In the genomic region with DNA sequence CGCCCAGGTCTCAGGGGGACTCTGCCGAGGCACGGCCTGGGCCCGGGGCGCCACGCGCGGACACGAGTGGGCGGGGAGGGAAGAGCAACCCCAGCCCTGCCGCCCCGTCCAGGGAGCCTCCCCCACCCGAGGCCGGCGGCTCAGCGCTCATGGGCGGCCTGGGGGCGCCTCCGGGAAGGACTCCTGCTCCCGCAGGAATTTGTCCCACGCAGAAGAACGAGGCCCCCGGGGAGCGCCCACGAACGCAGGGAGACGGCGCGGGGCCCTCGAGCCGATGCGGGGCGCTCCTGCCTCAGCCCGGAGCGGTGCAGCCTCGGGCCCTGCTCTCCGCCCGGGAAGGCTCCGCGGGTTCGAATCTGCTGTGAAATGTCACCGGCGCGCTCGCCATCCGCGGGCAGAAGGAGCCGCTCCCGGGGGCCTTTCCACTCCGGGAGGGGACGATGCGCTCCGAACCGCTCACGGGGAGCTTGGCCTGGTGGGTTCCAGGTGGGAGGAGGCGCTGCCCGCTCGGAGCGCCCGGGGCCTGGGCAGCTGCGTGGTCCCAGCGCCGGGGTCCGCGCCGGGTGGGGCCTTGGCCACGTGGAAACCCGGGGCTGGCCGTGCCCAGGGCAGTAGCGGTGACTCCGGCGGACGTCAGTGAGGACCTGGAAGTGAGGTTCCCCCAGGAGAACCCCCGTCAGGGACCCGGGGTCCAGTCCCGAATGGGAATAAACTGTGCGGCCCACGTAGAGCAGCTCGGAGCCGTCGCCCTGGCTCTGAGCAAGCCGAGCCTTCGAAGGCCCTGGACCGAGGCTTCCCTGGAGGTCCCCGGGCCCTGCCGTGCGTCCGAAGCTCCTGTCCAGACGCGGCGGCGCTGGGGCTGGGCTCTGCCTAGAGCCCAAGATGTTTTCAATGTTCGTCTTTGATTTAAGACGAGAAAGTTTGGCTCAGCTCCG, we compare ENCODE assay signal across 1 cellular context.
A peak's percentile ranks its signal among the peaks of the same experiment; 100 is the strongest.
TF ChIP-seq lines count a peak whose summit lies in the region.

No MANE protein-coding gene starts in this region.

TF ChIP-seq in endothelial cell of umbilical vein, 7 proteins besides CTCF, POLR2A, EP300 and RAD21:
- TF ChIP-seq JUN (IDR thresholded peaks at IDR 0.05; ENCODE audit: borderline replicate concordance, insufficient read depth, insufficient read length, low read depth) (no peak), GATA2 (IDR thresholded peaks at IDR 0.05; ENCODE audit: insufficient read depth, insufficient read length, low read depth, low read length) (no peak), EZH2 (IDR thresholded peaks at IDR 0.05; ENCODE audit: borderline replicate concordance, low read depth, low read length, severe bottlenecking) (peak; percentile 66), FOS (IDR thresholded peaks at IDR 0.05; ENCODE audit: borderline replicate concordance, insufficient read depth, low read length) (no peak)
